Comparison of ENCODE assay signal across 12 cellular contexts in genomic region chr2:27796991-27797752, GRCh38. TPM values are rescaled to one million over a fixed set of nuclear protein-coding genes. Genes with fewer than 3 reads are reported as not detected.
DNase-seq lines count a peak whose midpoint lies in the region; ATAC-seq and TF ChIP-seq lines count a peak whose summit lies in the region.
"Had no signal": no experiment of that assay in that cellular context is flagged by ENCODE, and none has a peak within 500 bp of the region (broad histone marks: within the 10 kb centered on the region; RNA-seq: fewer than 3 reads in every experiment).

No MANE protein-coding gene starts in this region.

- DNase-seq in CD1c-positive myeloid dendritic cell (ENCODE audit: extremely low spot score) = peak; percentile 57
- no peak for DNase-seq in SJSA1 (ENCODE audit: low read depth in 1 of 2, low spot score in 2 of 2)
- DNase-seq in Right ventricle myocardium superior = peak; percentile 78
- no peak for DNase-seq in osteoblast (ENCODE audit: insufficient read length, low spot score, missing footprints)
- DNase-seq in ureter (ENCODE audit: low spot score) = no peak
- no peak for DNase-seq in kidney tubule cell (ENCODE audit: low spot score)
- no peak for DNase-seq in putamen (ENCODE audit: low spot score)
- DNase-seq: EL, head of caudate nucleus, PC-3 had no signal

- peaks cover 80% of the 10 kb centered on the region for H3K4me1 ChIP-seq in SJSA1 (replicated peaks)
- peaks cover 72% of the 10 kb centered on the region for H3K4me1 ChIP-seq in osteoblast (ENCODE audit: insufficient read depth, low read length)

- no peaks in the 10 kb centered on the region for H3K27me3 ChIP-seq in SJSA1 (replicated peaks)
- H3K27me3 ChIP-seq in osteoblast (ENCODE audit: insufficient read depth, low read length) = no peaks in the 10 kb centered on the region

- H4K20me1 ChIP-seq in osteoblast (ENCODE audit: insufficient read depth, low read length) = no peaks in the 10 kb centered on the region

- no peak overlapping the region for H3K4me3 ChIP-seq in SJSA1
- no peak overlapping the region for H3K4me3 ChIP-seq in osteoblast (ENCODE audit: insufficient read depth, low read length)

- H3K36me3 ChIP-seq in SJSA1 (no peaks in the 10 kb centered on the region), osteoblast (ENCODE audit: insufficient read depth, low read length) (no peaks in the 10 kb centered on the region)

- H3K9me3 ChIP-seq in SJSA1 (replicated peaks) = no peaks in the 10 kb centered on the region
- no peaks in the 10 kb centered on the region for H3K9me3 ChIP-seq in osteoblast (ENCODE audit: low read depth, low read length)

- intact Hi-C loops in Right ventricle myocardium superior (cut with DNase I) = no loop called here

- ATAC-seq in Right ventricle myocardium superior (ENCODE audit: poor library complexity) (peak; percentile 82), HG03025 (IDR thresholded peaks at IDR 0.05; ENCODE audit: low FRiP score, unreplicated experiment) (no peak)
- ATAC-seq: HCT116, PC-3 had no signal

- TF ChIP-seq CTCF in osteoblast (IDR thresholded peaks at IDR 0.05; ENCODE audit: extremely low read depth, low read depth, low read length) = no peak

- H3K27ac ChIP-seq in SJSA1 (peak overlapping the region; percentile 98), osteoblast (ENCODE audit: low read depth, low read length) (peak overlapping the region; percentile 98)

- H3K79me2 ChIP-seq in osteoblast (ENCODE audit: insufficient read depth, low read length) = peaks cover 7% of the 10 kb centered on the region

- H3K4me2 ChIP-seq in osteoblast (ENCODE audit: insufficient read depth, low read length) = peak overlapping the region; percentile 4

- H2AFZ ChIP-seq in osteoblast (ENCODE audit: low read length) = no peak overlapping the region

RNA-seq across cellular contexts. Expression of gene MRPL33, which starts 25.7 kb away (rescaled TPM):
- 184 and 254 TPM in 2 replicates for total RNA-seq in SJSA1 (2014; rRNA removed; shearing (Covaris generic))
- total RNA-seq in Right ventricle myocardium superior (356 TPM), osteoblast (63.1 and 105 TPM in 2 replicates), ureter (60.1 TPM)

Comparison
In these comparisons a context has a peak if more than half of its experiments do, and no peak if none do; other contexts are left out.
1. DNase-seq: peak in CD1c-positive myeloid dendritic cell (single experiment) and Right ventricle myocardium superior (single experiment); none in SJSA1 (0 of 2), osteoblast (single experiment), ureter (single experiment), kidney tubule cell (single experiment) and putamen (single experiment).